ENCODE assay signal across 18 cellular contexts in the genomic region with DNA sequence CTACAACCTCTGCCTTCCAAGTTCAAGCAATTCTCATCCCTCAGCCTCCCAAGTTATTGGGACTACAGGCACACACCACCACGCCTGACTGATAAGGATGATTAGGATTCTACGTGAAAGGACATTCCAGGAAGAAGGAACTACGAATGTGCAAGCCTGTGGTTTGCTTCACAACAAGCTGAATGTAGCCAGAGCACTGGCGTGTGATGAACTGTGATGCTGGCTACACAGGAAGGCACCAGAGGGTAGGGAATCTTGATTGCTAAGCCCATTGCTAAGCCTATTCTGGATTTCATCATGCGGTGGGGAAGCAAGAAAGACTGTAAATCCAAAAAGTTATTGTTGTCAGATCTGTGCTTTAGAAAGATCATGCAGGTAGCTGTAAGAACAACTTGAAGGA.
DNase-seq lines count a peak whose midpoint lies in the region; ATAC-seq and TF ChIP-seq lines count a peak whose summit lies in the region.
"Had no signal": no experiment of that assay in that cellular context is flagged by ENCODE, and none has a peak within 500 bp of the region (broad histone marks: within the 10 kb centered on the region; RNA-seq: fewer than 3 reads in every experiment).

No MANE protein-coding gene starts in this region.

- no peak overlapping the region for H3K4me3 ChIP-seq in choroid plexus epithelial cell (ENCODE audit: low read depth, low read length)
- no peak overlapping the region for H3K4me3 ChIP-seq in HAP-1
- H3K4me3 ChIP-seq in aorta (ENCODE audit: low read length in 2 of 2) = no peak overlapping the region
- H3K4me3 ChIP-seq: SJCRH30 had no signal

- no peak for TF ChIP-seq CTCF in choroid plexus epithelial cell (conservative IDR thresholded peaks at IDR 0.05; ENCODE audit: low read depth, low read length)
- TF ChIP-seq CTCF in type B pancreatic cell (conservative IDR thresholded peaks at IDR 0.05) = no peak

- H3K27ac ChIP-seq in aorta (ENCODE audit: low read depth in 1 of 2, low read length in 2 of 2) = no peak overlapping the region
- H3K27ac ChIP-seq: KMS-11, SJCRH30 had no signal

- ATAC-seq in left colon (peak; percentile 38), aorta (ENCODE audit: low FRiP score) (no peak)
- ATAC-seq: HCT116 had no signal

- peaks cover 36% of the 10 kb centered on the region for H3K27me3 Mint-ChIP-seq in type B pancreatic cell

- intact Hi-C loops in left colon (cut with DNase I, micrococcal nuclease) (no loop called here), aorta (cut with DNase I) (no loop called here)

- H3K9me3 ChIP-seq in HAP-1 (no peaks in the 10 kb centered on the region), aorta (ENCODE audit: control insufficient read depth, low read length) (no peaks in the 10 kb centered on the region)
- H3K9me3 ChIP-seq: SJCRH30 had no signal

- H3K27ac Mint-ChIP-seq in type B pancreatic cell = no peak overlapping the region

- H3K36me3 Mint-ChIP-seq in type B pancreatic cell = no peaks in the 10 kb centered on the region

- DNase-seq in NCI-H82 (lab: John Stamatoyannopoulos, UW) = peak; percentile 15
- DNase-seq in NCI-H82 treated with DMSO at 0.1 percent for 48 hours (lab: John Stamatoyannopoulos, UW; ENCODE audit: unreplicated experiment) = no peak
- DNase-seq in NCI-H226 = peak; percentile 2
- DNase-seq in choroid plexus epithelial cell (ENCODE audit: low read depth) = peak; percentile 15
- DNase-seq in left colon = no peak
- DNase-seq in HAP-1 (ENCODE audit: low spot score in 2 of 2) = no peak
- no peak for DNase-seq in aorta
- DNase-seq in type B pancreatic cell (ENCODE audit: extremely low spot score, unreplicated experiment) = no peak
- DNase-seq: 8988T, DMS79, MM.1S, NCI-H1105 treated with DMSO at 0.1 percent for 48 hours, NCI-H187, NCI-H2171, RPMI8226, SJCRH30 had no signal

- no peak overlapping the region for H3K4me3 Mint-ChIP-seq in type B pancreatic cell

- 77 to 80% methylated on average over 5 of the region's 5 CpGs for WGBS in aorta, 2 donors

- no peaks in the 10 kb centered on the region for H3K9me3 Mint-ChIP-seq in type B pancreatic cell

- no peaks in the 10 kb centered on the region for H3K36me3 ChIP-seq in HAP-1 (replicated peaks)
- no peaks in the 10 kb centered on the region for H3K36me3 ChIP-seq in aorta (ENCODE audit: control insufficient read depth in 1 of 2, insufficient read depth in 2 of 2, low read length in 1 of 2)
- H3K36me3 ChIP-seq: SJCRH30 had no signal

- H3K27me3 ChIP-seq in HAP-1 (ENCODE audit: low read depth) (peaks cover 19% of the 10 kb centered on the region), aorta (ENCODE audit: control insufficient read depth in 1 of 2, insufficient read depth in 2 of 2, low read length in 1 of 2) (no peaks in the 10 kb centered on the region)
- H3K27me3 ChIP-seq: SJCRH30 had no signal

- in situ Hi-C loops in HAP-1 (cut with MboI; ENCODE audit: low sequenced_read_pairs) = no loop called here

- H3K4me1 ChIP-seq in HAP-1 (no peaks in the 10 kb centered on the region), aorta (ENCODE audit: control insufficient read depth in 1 of 2, insufficient read depth in 2 of 2, low read length in 2 of 2) (no peaks in the 10 kb centered on the region)
- H3K4me1 ChIP-seq: SJCRH30 had no signal

- no peaks in the 10 kb centered on the region for H3K4me1 Mint-ChIP-seq in type B pancreatic cell (ENCODE audit: unreplicated experiment)

Comparison
In these comparisons a context has a peak if more than half of its experiments do, and no peak if none do; other contexts are left out.
1. DNase-seq: peak in NCI-H82 (single experiment), NCI-H226 (single experiment) and choroid plexus epithelial cell (single experiment); none in NCI-H82 treated with DMSO at 0.1 percent for 48 hours (single experiment), left colon (0 of 2), HAP-1 (0 of 2), aorta (0 of 2) and type B pancreatic cell (single experiment).